ENCODE assay signal across 10 cellular contexts in the genomic region with DNA sequence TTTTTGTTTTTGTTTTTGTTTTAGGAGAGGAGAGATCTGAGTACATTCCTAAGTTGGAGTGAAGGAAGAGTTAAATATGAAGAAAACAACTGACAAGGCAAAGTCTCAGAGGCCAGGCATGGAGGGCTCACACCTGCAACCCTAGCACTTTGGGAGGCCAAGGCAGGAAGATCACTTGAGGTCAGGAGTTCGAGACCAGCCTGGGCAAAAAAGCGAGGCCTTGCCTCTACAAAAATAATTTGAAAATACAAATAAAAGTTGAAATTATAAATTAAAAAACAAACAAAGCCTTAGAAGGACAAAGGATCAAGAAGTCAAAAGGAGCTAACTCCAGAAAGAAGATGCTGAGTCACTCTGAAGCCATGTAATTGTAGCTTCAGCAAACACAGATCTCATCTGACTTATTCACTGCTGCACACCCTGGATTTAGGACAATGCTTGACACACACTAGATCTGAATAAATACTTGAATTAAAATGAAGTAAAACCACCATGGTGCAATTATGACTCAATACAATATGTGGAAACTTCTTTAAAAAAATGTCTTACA. TPM values are rescaled to one million over a fixed set of nuclear protein-coding genes. Genes with fewer than 3 reads are reported as not detected.
A peak's percentile ranks its signal among the peaks of the same experiment; 100 is the strongest.
DNase-seq lines count a peak whose midpoint lies in the region; ATAC-seq and TF ChIP-seq lines count a peak whose summit lies in the region.
"Had no signal": no experiment of that assay in that cellular context is flagged by ENCODE, and none has a peak within 500 bp of the region (broad histone marks: within the 10 kb centered on the region; RNA-seq: fewer than 3 reads in every experiment).

No MANE protein-coding gene starts in this region.

- H3K79me2 ChIP-seq in H9 (ENCODE audit: insufficient read depth, low read length) = no peaks in the 10 kb centered on the region

- H3K9ac ChIP-seq in H9 (ENCODE audit: extremely low read depth, insufficient read length, low read length) = no peak overlapping the region

- intact Hi-C loops in cardiac septum (cut with DNase I) = no loop called here

- no peak overlapping the region for H3K4me2 ChIP-seq in H9 (ENCODE audit: insufficient read depth, insufficient read length, low read length)

- no peak overlapping the region for H3K27ac ChIP-seq in H9 (ENCODE audit: insufficient read length, low read depth, low read length)

- H3K18ac ChIP-seq in H9 (ENCODE audit: insufficient read length, low read depth, low read length) = no peak overlapping the region

- H3K4me3 ChIP-seq in kidney epithelial cell (ENCODE audit: low read depth, low read length) = no peak overlapping the region

- no peak overlapping the region for H3K14ac ChIP-seq in H9 (ENCODE audit: insufficient read depth, low read length)

- no peaks in the 10 kb centered on the region for H3K9me3 ChIP-seq in H9 (ENCODE audit: control insufficient read depth, low read depth, low read length)

- DNase-seq in ACHN (peak; percentile 41), H9 (no peak), kidney epithelial cell (ENCODE audit: low read depth) (peak; percentile 48), cardiac septum (ENCODE audit: low spot score) (no peak)
- DNase-seq: activated CD4-positive, alpha-beta T cell treated with anti-CD3 and anti-CD28 coated beads for 4 hours; left ventricle myocardium superior had no signal

- peaks cover 16 to 64% (median 55%) of the 10 kb centered on the region in 3 experiments; a peak in 6 of 7 replicates for H3K36me3 Mint-ChIP-seq in H9 (ENCODE audit: insufficient read depth in 1 of 3, low read depth in 3 of 3)
- H3K36me3 Mint-ChIP-seq in activated T-helper 17 cell treated with anti-CD3 and anti-CD28 coated beads, Interleukin-2, amount 50 U/mL, for 72 hours (ENCODE audit: low read depth) = peaks cover 91% of the 10 kb centered on the region

- no peak overlapping the region for H3K4me3 Mint-ChIP-seq in H9
- H3K4me3 Mint-ChIP-seq in activated T-helper 17 cell treated with anti-CD3 and anti-CD28 coated beads, Interleukin-2, amount 50 U/mL, for 72 hours = peak overlapping the region; percentile 15

- no peak overlapping the region for H4K5ac ChIP-seq in H9 (ENCODE audit: insufficient read length, low read depth, low read length)

- H3K4me1 ChIP-seq in H9 (ENCODE audit: insufficient read depth, low read length) = no peaks in the 10 kb centered on the region

- no peak overlapping the region for H3K4ac ChIP-seq in H9 (ENCODE audit: low read depth, low read length)

- H2BK12ac ChIP-seq in H9 (ENCODE audit: insufficient read length, low read depth, low read length) = no peak overlapping the region

- no peak overlapping the region for H2AFZ ChIP-seq in H9 (ENCODE audit: low read length)

- H4K91ac ChIP-seq in H9 (ENCODE audit: insufficient read length, low read depth, low read length) = no peak overlapping the region

- H3K56ac ChIP-seq in H9 (ENCODE audit: insufficient read length, low read depth, low read length) = no peak overlapping the region

- no peaks in the 10 kb centered on the region for H3K23me2 ChIP-seq in H9 (ENCODE audit: insufficient read length, low read depth, low read length, poor library complexity, severe bottlenecking)

- TF ChIP-seq CTCF in H9 (conservative IDR thresholded peaks at IDR 0.05) = no peak
- TF ChIP-seq CTCF in kidney epithelial cell (IDR thresholded peaks at IDR 0.05; ENCODE audit: insufficient read depth, low read length, poor library complexity, severe bottlenecking) = no peak

- H3K23ac ChIP-seq in H9 (ENCODE audit: insufficient read length, low read depth, low read length) = no peak overlapping the region

- no peak overlapping the region for H2BK20ac ChIP-seq in H9 (ENCODE audit: low read depth, low read length, poor library complexity, severe bottlenecking)

- no peaks in the 10 kb centered on the region for H4K20me1 ChIP-seq in H9 (ENCODE audit: control insufficient read depth, insufficient read depth, insufficient read length)

- H3K27me3 Mint-ChIP-seq in H9 (ENCODE audit: low read depth) = no peaks in the 10 kb centered on the region
- H3K27me3 Mint-ChIP-seq in activated T-helper 17 cell treated with anti-CD3 and anti-CD28 coated beads, Interleukin-2, amount 50 U/mL, for 72 hours = no peaks in the 10 kb centered on the region

- H2BK5ac ChIP-seq in H9 (ENCODE audit: insufficient read length, low read length) = no peak overlapping the region

- WGBS in H9 (ENCODE audit: extremely low coverage, insufficient read length, low lambda C conversion rate) = no CpG with 5 or more reads among the region's 2 CpGs

- in situ Hi-C loops in ACHN (cut with HindIII; ENCODE audit: low pct_ligation_motif_present, low pct_unique_long_range_greater_than_20kb, low sequenced_read_pairs) = no loop called here

- no peaks in the 10 kb centered on the region for H3K79me1 ChIP-seq in H9 (ENCODE audit: insufficient read depth, low read depth, low read length, poor library complexity, severe bottlenecking)

- H3K36me3 ChIP-seq in kidney epithelial cell (ENCODE audit: control insufficient read depth, insufficient read depth, low read length) = no peaks in the 10 kb centered on the region

- H3K9me3 Mint-ChIP-seq in H9 = no peaks in the 10 kb centered on the region
- no peaks in the 10 kb centered on the region for H3K9me3 Mint-ChIP-seq in activated T-helper 17 cell treated with anti-CD3 and anti-CD28 coated beads, Interleukin-2, amount 50 U/mL, for 72 hours

- H3K4me1 Mint-ChIP-seq in H9 = peaks cover 0 to 2% of the 10 kb centered on the region in 2 experiments; a peak in 1 of 4 replicates
- peaks cover 9% of the 10 kb centered on the region for H3K4me1 Mint-ChIP-seq in activated T-helper 17 cell treated with anti-CD3 and anti-CD28 coated beads, Interleukin-2, amount 50 U/mL, for 72 hours

- no peak overlapping the region for H2BK120ac ChIP-seq in H9 (ENCODE audit: low read depth, low read length, poor library complexity, severe bottlenecking)

- no peak overlapping the region for H3T11ph ChIP-seq in H9 (ENCODE audit: low read length)

- H3K27me3 ChIP-seq in H9 (ENCODE audit: insufficient read depth, low read length) (no peaks in the 10 kb centered on the region), kidney epithelial cell (ENCODE audit: control insufficient read depth, insufficient read depth, low read length) (no peaks in the 10 kb centered on the region)

- no peak overlapping the region for H2AK5ac ChIP-seq in H9 (ENCODE audit: insufficient read length, low read length)

- H4K8ac ChIP-seq in H9 (replicated peaks; ENCODE audit: insufficient read length, low read depth, low read length) = no peak overlapping the region

- peak overlapping the region in 2 of 3 experiments; percentile 31 to 51; a peak in 5 of 7 replicates for H3K27ac Mint-ChIP-seq in H9
- peak overlapping the region; percentile 90 for H3K27ac Mint-ChIP-seq in activated T-helper 17 cell treated with anti-CD3 and anti-CD28 coated beads, Interleukin-2, amount 50 U/mL, for 72 hours

- ATAC-seq in activated T-helper 17 cell treated with anti-CD3 and anti-CD28 coated beads, Interleukin-2, amount 50 U/mL, for 72 hours (replicated peaks) = peak; percentile 74
- no peak for ATAC-seq in GM18873 (IDR thresholded peaks at IDR 0.05; ENCODE audit: low FRiP score, unreplicated experiment)
- no peak for ATAC-seq in GM19351 (IDR thresholded peaks at IDR 0.05; ENCODE audit: unreplicated experiment)
- ATAC-seq in HG03457 (IDR thresholded peaks at IDR 0.05; ENCODE audit: unreplicated experiment) = no peak
- ATAC-seq: left ventricle myocardium superior had no signal

- H2BK15ac ChIP-seq in H9 (ENCODE audit: low read depth, low read length) = no peak overlapping the region

RNA-seq across cellular contexts. Expression of gene CEP20, which starts 9.1 kb away (rescaled TPM):
- total RNA-seq in H9 (2021) (36.9 and 43.8 TPM in 2 replicates), kidney epithelial cell (36.3 and 36.9 TPM in 2 replicates), cardiac septum (28.1 TPM)
- total RNA-seq in activated T-helper 17 cell treated with anti-CD3 and anti-CD28 coated beads, Interleukin-2, amount 50 U/mL, for 72 hours = 10 to 100 TPM; 65.9 to 70.4 TPM

RNA-seq across cellular contexts. Expression of gene MYH11, which starts 22.5 kb away (rescaled TPM):
- total RNA-seq in H9 (2021) = 0.42 and 0.88 TPM in 2 replicates
- total RNA-seq in activated T-helper 17 cell treated with anti-CD3 and anti-CD28 coated beads, Interleukin-2, amount 50 U/mL, for 72 hours = not detected
- total RNA-seq in kidney epithelial cell = 0.04 and 0.07 TPM in 2 replicates
- total RNA-seq in cardiac septum = 62.2 TPM

Comparison
In these comparisons a context has a peak if more than half of its experiments do, and no peak if none do; other contexts are left out.
1. DNase-seq: peak in ACHN (single experiment) and kidney epithelial cell (single experiment); none in H9 (single experiment) and cardiac septum (single experiment).
2. RNA of gene MYH11, which starts 22.5 kb away (total RNA-seq): 62.2 TPM in cardiac septum (single experiment); 0.42 to 0.88 TPM in H9, 0.04 to 0.07 TPM in kidney epithelial cell and not detected in activated T-helper 17 cell treated with anti-CD3 and anti-CD28 coated beads, Interleukin-2, amount 50 U/mL, for 72 hours; every median in the first group is over 10 times any median in the second.